In genomic region chr1:202968895-202969295, GRCh38 we compare ENCODE assay signal across 8 cellular contexts. TPM values are rescaled to one million over a fixed set of nuclear protein-coding genes. Genes with fewer than 3 reads are reported as not detected.
DNase-seq lines count a peak whose midpoint lies in the region; ATAC-seq and TF ChIP-seq lines count a peak whose summit lies in the region.

No MANE protein-coding gene starts in this region.

- no peaks in the 10 kb centered on the region for H3K27me3 ChIP-seq in DND-41 (ENCODE audit: insufficient read depth, low read length, poor library complexity)
- H3K27me3 ChIP-seq in effector memory CD4-positive, alpha-beta T cell (replicated peaks; ENCODE audit: control insufficient read depth, insufficient read depth, low read length, poor library complexity, severe bottlenecking): no peaks in the 10 kb centered on the region

- DNase-seq in DND-41: peak; percentile 39
- DNase-seq in Kasumi-1 (lab: John Stamatoyannopoulos, UW): peak; percentile 99
- peak; percentile 38 for DNase-seq in SHP77 treated with DMSO at 0.1 percent for 48 hours (lab: John Stamatoyannopoulos, UW)
- DNase-seq in central memory CD4-positive, alpha-beta T cell: peak; percentile 35
- no peak for DNase-seq in left lobe of liver (ENCODE audit: low spot score)
- DNase-seq in superior temporal gyrus (ENCODE audit: extremely low spot score): peak; percentile 74
- no peak for DNase-seq in effector memory CD4-positive, alpha-beta T cell

- H2AFZ ChIP-seq in DND-41 (ENCODE audit: low read depth, low read length): peak overlapping the region; percentile 99

- H3K27ac ChIP-seq in DND-41 (ENCODE audit: low read length): no peak overlapping the region
- H3K27ac ChIP-seq in effector memory CD4-positive, alpha-beta T cell (ENCODE audit: insufficient read depth, low read length, poor library complexity, severe bottlenecking): no peak overlapping the region

- ATAC-seq in DND-41 (ENCODE audit: insufficient read depth, low read depth) (peak; percentile 57; the same call in 2 of the 3 replicates), GM21423 (IDR thresholded peaks at IDR 0.05; ENCODE audit: unreplicated experiment) (peak; percentile 43), left lobe of liver (peak; percentile 73)

- H4K20me1 ChIP-seq in DND-41 (ENCODE audit: insufficient read depth, low read length): no peaks in the 10 kb centered on the region

- no peak overlapping the region for H3K9ac ChIP-seq in DND-41 (ENCODE audit: low read depth, low read length)

- 0 out of 2 replicates have a peak, but pooled peaks cover 5% of the 10 kb centered on the region for H3K36me3 ChIP-seq in DND-41 (ENCODE audit: insufficient read depth, low read length)
- no peaks in the 10 kb centered on the region for H3K36me3 ChIP-seq in effector memory CD4-positive, alpha-beta T cell (ENCODE audit: control insufficient read depth, insufficient read depth, low read length)

- no peak overlapping the region for H3K4me3 ChIP-seq in DND-41 (ENCODE audit: low read depth in 1 of 2, low read length in 2 of 2)
- no peak overlapping the region for H3K4me3 ChIP-seq in effector memory CD4-positive, alpha-beta T cell (ENCODE audit: insufficient read depth, low read depth, low read length, poor library complexity, severe bottlenecking)

- peak; percentile 70 for TF ChIP-seq CTCF in DND-41 (IDR thresholded peaks at IDR 0.05; ENCODE audit: borderline replicate concordance, extremely low read depth, low read length, poor library complexity, severe bottlenecking)

- peaks cover 27% of the 10 kb centered on the region for H3K4me1 ChIP-seq in DND-41 (ENCODE audit: insufficient read depth, low read length)
- H3K4me1 ChIP-seq in effector memory CD4-positive, alpha-beta T cell (ENCODE audit: control insufficient read depth, insufficient read depth, low read length, poor library complexity, severe bottlenecking): peaks cover 11% of the 10 kb centered on the region

- H3K79me2 ChIP-seq in DND-41 (ENCODE audit: insufficient read depth, low read length): peaks cover 9% of the 10 kb centered on the region

- no peaks in the 10 kb centered on the region for H3K9me3 ChIP-seq in DND-41 (ENCODE audit: insufficient read depth, low read length, severe bottlenecking)
- H3K9me3 ChIP-seq in effector memory CD4-positive, alpha-beta T cell (ENCODE audit: control insufficient read depth, low read length): no peaks in the 10 kb centered on the region

- H3K4me2 ChIP-seq in DND-41 (ENCODE audit: insufficient read depth, low read length): 0 out of 2 replicates have a peak overlapping the region, but pooled peaks have one; percentile 97

RNA-seq across cellular contexts. Expression of gene CYB5R1, which starts 1.8 kb away (rescaled TPM):
- 34.7 TPM for total RNA-seq in left lobe of liver

RNA-seq across cellular contexts. Expression of gene ADIPOR1, which starts 10.8 kb away (rescaled TPM):
- total RNA-seq in left lobe of liver: 58.9 TPM

RNA-seq across cellular contexts. Expression of gene TMEM183A, which starts 38.3 kb away (rescaled TPM):
- total RNA-seq in left lobe of liver: 30.1 TPM

RNA-seq across cellular contexts. Expression of gene KLHL12, which starts 41.9 kb away (rescaled TPM):
- 12.3 TPM for total RNA-seq in left lobe of liver

RNA-seq across cellular contexts. Expression of gene PPFIA4, which starts 57.4 kb away (rescaled TPM):
- total RNA-seq in left lobe of liver: 0.78 TPM

Comparison
In these comparisons a context has a peak if more than half of its experiments do, and no peak if none do; other contexts are left out.
1. DNase-seq: peak in DND-41 (single experiment), Kasumi-1 (2 of 2), SHP77 treated with DMSO at 0.1 percent for 48 hours (single experiment), central memory CD4-positive, alpha-beta T cell (single experiment) and superior temporal gyrus (single experiment); none in left lobe of liver (single experiment) and effector memory CD4-positive, alpha-beta T cell (0 of 3).
2. Peak in every context shown above with its lines, with median percentiles within 50 percentile points of each other: ATAC-seq.